ENCODE assay signal across 1 cellular context in genomic region chr4:21139327-21139726, GRCh38.
TF ChIP-seq lines count a peak whose summit lies in the region.

No MANE protein-coding gene starts in this region.

TF ChIP-seq in GM12878, 131 proteins besides CTCF, POLR2A, EP300 and RAD21 (continued from another document):
- no peak for TF ChIP-seq ZBTB4 (CRISPR knock-in tag; IDR thresholded peaks at IDR 0.05)
- TF ChIP-seq HDGF (IDR thresholded peaks at IDR 0.05), result no peak
- no peak for TF ChIP-seq CHD4 (IDR thresholded peaks at IDR 0.05)
- no peak for TF ChIP-seq MTA3 (IDR thresholded peaks at IDR 0.05; ENCODE audit: borderline replicate concordance, low read length)
- TF ChIP-seq CBX3 (IDR thresholded peaks at IDR 0.05; ENCODE audit: borderline replicate concordance, low read depth), result no peak
- TF ChIP-seq NKRF (conservative IDR thresholded peaks at IDR 0.05), result no peak
- TF ChIP-seq IKZF2 (IDR thresholded peaks at IDR 0.05), result no peak
